In the genomic region with DNA sequence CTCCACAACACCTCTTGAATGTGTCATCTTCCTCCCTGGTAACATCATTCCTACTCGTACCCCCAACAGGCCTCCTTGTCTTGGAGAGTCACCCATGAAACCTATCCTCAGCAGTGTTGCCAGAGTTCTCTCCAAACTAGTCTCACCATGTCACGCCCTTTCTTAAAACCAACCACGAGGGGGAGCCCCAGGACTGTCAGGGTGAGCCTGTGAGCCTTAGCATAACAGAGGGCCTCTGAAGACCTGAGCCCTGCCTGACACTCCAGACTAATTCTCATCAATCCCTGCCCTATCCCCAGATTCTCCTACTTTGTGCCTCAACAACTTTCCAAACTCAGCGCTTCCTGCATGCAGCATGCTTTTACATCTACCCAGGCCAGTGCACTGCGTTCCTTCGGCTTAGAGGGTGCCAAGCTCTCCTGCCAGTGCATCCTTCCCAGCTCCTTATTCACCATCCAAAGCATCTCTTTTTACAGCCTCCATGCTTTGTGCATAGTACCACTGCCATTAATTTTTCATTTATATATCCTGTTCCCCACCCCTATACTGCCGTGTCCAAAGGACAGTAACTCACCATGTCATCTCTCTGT, we compare ENCODE assay signal across 8 cellular contexts. TPM values are rescaled to one million over a fixed set of nuclear protein-coding genes. Genes with fewer than 3 reads are reported as not detected.
DNase-seq lines count a peak whose midpoint lies in the region; ATAC-seq and TF ChIP-seq lines count a peak whose summit lies in the region.

No MANE protein-coding gene starts in this region.

- no peaks in the 10 kb centered on the region for H3K9me3 ChIP-seq in SK-N-MC (ENCODE audit: low read depth, low read length)
- no peaks in the 10 kb centered on the region for H3K9me3 ChIP-seq in heart right ventricle

- H3K27me3 ChIP-seq in heart right ventricle = no peaks in the 10 kb centered on the region

- ATAC-seq in heart right ventricle = peak; percentile 89 to 96 (median 92)

- H3K36me3 ChIP-seq in SK-N-MC (ENCODE audit: insufficient read depth, low read length) = no peaks in the 10 kb centered on the region
- H3K36me3 ChIP-seq in heart right ventricle = no peaks in the 10 kb centered on the region

- DNase-seq in HFF-Myc (ENCODE audit: extremely low read depth, low read depth) (peak; percentile 73), MV-4-11 (lab: John Stamatoyannopoulos, UW) (peak; percentile 65), SK-N-MC (ENCODE audit: low read depth, low spot score) (peak; percentile 42), heart right ventricle (peak; percentile 76 to 88), putamen (ENCODE audit: low spot score) (peak; percentile 85), GOT3 (lab: John Stamatoyannopoulos, UW) (no peak)
- DNase-seq in activated naive CD8-positive, alpha-beta T cell treated with anti-CD3 and anti-CD28 coated beads, Interleukin-2, amount 50 U/mL, for 16 hours (ENCODE audit: low read depth, low spot score) = peak; percentile 43

- H3K9ac ChIP-seq in SK-N-MC (ENCODE audit: insufficient read length) = no peak overlapping the region

- H3K4me1 ChIP-seq in heart right ventricle = peaks cover 4 to 39% (median 23%) of the 10 kb centered on the region in 9 donors

- 32 to 37% methylated on average over 7 of the region's 7 CpGs for WGBS in heart right ventricle, 2 donors

- peak; percentile 81 for TF ChIP-seq CTCF in GM12875 (IDR thresholded peaks at IDR 0.05; ENCODE audit: borderline replicate concordance, insufficient read depth, low read depth, low read length)
- TF ChIP-seq CTCF in HFF-Myc (IDR thresholded peaks at IDR 0.05; ENCODE audit: low read depth, low read length, missing control alignments) = peak; percentile 83
- TF ChIP-seq CTCF in heart right ventricle (IDR thresholded peaks at IDR 0.05) = peak; percentile 74 to 96 (median 88)

- H3K27ac ChIP-seq in SK-N-MC (no peak overlapping the region), heart right ventricle (no peak overlapping the region)

- intact Hi-C loops in heart right ventricle (cut with DNase I) = loop anchor here in 9 of 10 donors (1.0 to 5.0 kb wide), 7 partner anchors 48 to 63 kb away; no protein-coding TSS in a partner anchor

- H3K4me3 ChIP-seq in GM12875 (ENCODE audit: low read depth, low read length) = no peak overlapping the region
- no peak overlapping the region for H3K4me3 ChIP-seq in HFF-Myc (replicated peaks; ENCODE audit: low read depth, low read length)
- no peak overlapping the region for H3K4me3 ChIP-seq in SK-N-MC
- no peak overlapping the region for H3K4me3 ChIP-seq in heart right ventricle

RNA-seq across cellular contexts. Expression of gene ZNF697, which starts 34.2 kb away (rescaled TPM):
- total RNA-seq in heart right ventricle = 10 to 100 TPM in 7 of 10 donors, 1 to 10 TPM in 3; 7.7 to 14.1 (median 10.4) TPM
- polyA plus RNA-seq in heart right ventricle = 1 to 10 TPM; 2.3 to 3.1 TPM
